ENCODE assay signal across 23 cellular contexts in the genomic region with DNA sequence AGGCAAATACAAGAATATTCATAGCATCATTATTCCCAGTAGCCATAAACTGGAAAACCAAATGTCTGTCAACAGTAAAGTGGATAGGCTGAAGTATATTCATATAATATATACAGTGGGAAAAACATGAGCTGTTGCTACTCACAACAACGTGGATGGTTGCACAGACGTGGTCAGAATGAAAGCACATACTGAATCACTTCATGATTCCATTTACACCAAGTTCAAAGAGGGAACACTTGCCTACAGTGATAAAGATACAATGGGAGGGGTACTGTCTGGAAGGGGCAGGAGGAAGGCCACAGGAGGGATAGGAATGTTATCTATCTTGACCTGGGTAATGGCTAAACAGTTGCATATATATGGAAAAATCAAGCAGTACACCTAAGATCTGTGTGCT. TPM values are rescaled to one million over a fixed set of nuclear protein-coding genes. Genes with fewer than 3 reads are reported as not detected.
DNase-seq lines count a peak whose midpoint lies in the region; ATAC-seq lines count a peak whose summit lies in the region.
"Had no signal": no experiment of that assay in that cellular context is flagged by ENCODE, and none has a peak within 500 bp of the region (broad histone marks: within the 10 kb centered on the region; RNA-seq: fewer than 3 reads in every experiment).

No MANE protein-coding gene starts in this region.

- ATAC-seq in activated CD4-positive, alpha-beta T cell treated with anti-CD3 and anti-CD28 coated beads for 36 hours = no peak
- ATAC-seq in HG02885 (IDR thresholded peaks at IDR 0.05; ENCODE audit: poor library complexity, unreplicated experiment) = peak; percentile 55
- peak; percentile 47 for ATAC-seq in activated T-helper 17 cell treated with anti-CD3 and anti-CD28 coated beads, Interleukin-2, amount 50 U/mL, for 72 hours (replicated peaks)
- ATAC-seq: natural killer cell had no signal

- H3K27ac Mint-ChIP-seq in activated CD4-positive, alpha-beta T cell treated with anti-CD3 and anti-CD28 coated beads for 36 hours = no peak overlapping the region
- H3K27ac Mint-ChIP-seq in activated T-helper 17 cell treated with anti-CD3 and anti-CD28 coated beads, Interleukin-2, amount 50 U/mL, for 72 hours = no peak overlapping the region
- H3K27ac Mint-ChIP-seq: activated B cell treated with CpG ODN at 0.5 μM for 24 hours; activated naive CD8-positive, alpha-beta T cell; B cell; IgD-negative memory B cell; natural killer cell had no signal

- H3K4me1 Mint-ChIP-seq in activated CD4-positive, alpha-beta T cell treated with anti-CD3 and anti-CD28 coated beads for 36 hours = no peaks in the 10 kb centered on the region
- H3K4me1 Mint-ChIP-seq in activated T-helper 17 cell treated with anti-CD3 and anti-CD28 coated beads, Interleukin-2, amount 50 U/mL, for 72 hours = no peaks in the 10 kb centered on the region
- H3K4me1 Mint-ChIP-seq: activated B cell treated with CpG ODN at 0.5 μM for 24 hours, B cell, IgD-negative memory B cell, natural killer cell had no signal

- CTCF ChIA-PET in activated CD4-positive, alpha-beta T cell treated with anti-CD3 and anti-CD28 coated beads for 36 hours (lab: Charles Lee) = no interaction called here

- no peak overlapping the region for H3K4me3 Mint-ChIP-seq in activated CD4-positive, alpha-beta T cell treated with anti-CD3 and anti-CD28 coated beads for 36 hours
- no peak overlapping the region for H3K4me3 Mint-ChIP-seq in activated T-helper 17 cell treated with anti-CD3 and anti-CD28 coated beads, Interleukin-2, amount 50 U/mL, for 72 hours
- H3K4me3 Mint-ChIP-seq: activated B cell treated with CpG ODN at 0.5 μM for 24 hours; activated naive CD8-positive, alpha-beta T cell; B cell; brain; H9; IgD-negative memory B cell; natural killer cell had no signal

- peak; percentile 5 for DNase-seq in activated CD4-positive, alpha-beta T cell treated with anti-CD3 and anti-CD28 coated beads for 36 hours
- no peak for DNase-seq in activated CD4-positive, alpha-beta T cell treated with anti-CD3 and anti-CD28 coated beads for 4 hours
- no peak for DNase-seq in mesenteric fat pad (ENCODE audit: low spot score)
- DNase-seq in NCI-H1694 (lab: John Stamatoyannopoulos, UW) = no peak
- no peak for DNase-seq in DMS79 (lab: John Stamatoyannopoulos, UW)
- no peak for DNase-seq in NCI-H345 treated with DMSO at 0.1 percent for 48 hours (lab: John Stamatoyannopoulos, UW; ENCODE audit: unreplicated experiment)
- DNase-seq: activated B cell treated with CpG ODN at 0.5 μM for 24 hours; activated CD8-positive, alpha-beta memory T cell treated with anti-CD3 and anti-CD28 coated beads for 24 hours; Calu3; H9; kidney; mesendoderm; natural killer cell; NCI-H2081 treated with DMSO at 0.1 percent for 48 hours; NCI-H524; stimulated activated CD4-positive, alpha-beta T cell treated with anti-CD3 and anti-CD28 coated beads, Interleukin-4, amount 100 ng/mL, for 24 hours; T-helper 2 cell had no signal

- peaks cover 13% of the 10 kb centered on the region for H3K27me3 Mint-ChIP-seq in activated CD4-positive, alpha-beta T cell treated with anti-CD3 and anti-CD28 coated beads for 36 hours
- H3K27me3 Mint-ChIP-seq in activated T-helper 17 cell treated with anti-CD3 and anti-CD28 coated beads, Interleukin-2, amount 50 U/mL, for 72 hours = peaks cover 10% of the 10 kb centered on the region
- H3K27me3 Mint-ChIP-seq: activated B cell treated with CpG ODN at 0.5 μM for 24 hours, B cell, brain had no signal

- POLR2A ChIA-PET in activated CD4-positive, alpha-beta T cell treated with anti-CD3 and anti-CD28 coated beads for 36 hours (lab: Charles Lee) = no interaction called here

- intact Hi-C loops in activated CD4-positive, alpha-beta T cell treated with anti-CD3 and anti-CD28 coated beads for 36 hours (cut with DNase I, micrococcal nuclease) = no loop called here

- no peaks in the 10 kb centered on the region for H3K36me3 Mint-ChIP-seq in activated CD4-positive, alpha-beta T cell treated with anti-CD3 and anti-CD28 coated beads for 36 hours (ENCODE audit: low read depth)
- no peaks in the 10 kb centered on the region for H3K36me3 Mint-ChIP-seq in activated T-helper 17 cell treated with anti-CD3 and anti-CD28 coated beads, Interleukin-2, amount 50 U/mL, for 72 hours (ENCODE audit: low read depth)
- H3K36me3 Mint-ChIP-seq: activated naive CD8-positive, alpha-beta T cell; IgD-negative memory B cell; natural killer cell had no signal

- no peaks in the 10 kb centered on the region for H3K9me3 Mint-ChIP-seq in activated CD4-positive, alpha-beta T cell treated with anti-CD3 and anti-CD28 coated beads for 36 hours (ENCODE audit: low read depth)
- H3K9me3 Mint-ChIP-seq in activated T-helper 17 cell treated with anti-CD3 and anti-CD28 coated beads, Interleukin-2, amount 50 U/mL, for 72 hours = no peaks in the 10 kb centered on the region
- H3K9me3 Mint-ChIP-seq: activated B cell treated with CpG ODN at 0.5 μM for 24 hours had no signal

RNA-seq across cellular contexts. Expression of a gene that starts 25.3 kb away (rescaled TPM):
- 1 to 10 TPM; 1.3 to 1.5 TPM for total RNA-seq in activated CD4-positive, alpha-beta T cell treated with anti-CD3 and anti-CD28 coated beads for 36 hours
- total RNA-seq in activated T-helper 17 cell treated with anti-CD3 and anti-CD28 coated beads, Interleukin-2, amount 50 U/mL, for 72 hours = 1 to 10 TPM; 1.6 to 3.0 TPM
- total RNA-seq in mesenteric fat pad = 121 TPM

Comparison
In these comparisons a context has a peak if more than half of its experiments do, and no peak if none do; other contexts are left out.
1. RNA of a gene that starts 25.3 kb away (total RNA-seq): 121 TPM in mesenteric fat pad (single experiment); 1.6 to 3.0 TPM in activated T-helper 17 cell treated with anti-CD3 and anti-CD28 coated beads, Interleukin-2, amount 50 U/mL, for 72 hours and 1.3 to 1.5 TPM in activated CD4-positive, alpha-beta T cell treated with anti-CD3 and anti-CD28 coated beads for 36 hours; every median in the first group is over 10 times any median in the second.